8 cellular contexts compared by ENCODE assay signal in the genomic region with DNA sequence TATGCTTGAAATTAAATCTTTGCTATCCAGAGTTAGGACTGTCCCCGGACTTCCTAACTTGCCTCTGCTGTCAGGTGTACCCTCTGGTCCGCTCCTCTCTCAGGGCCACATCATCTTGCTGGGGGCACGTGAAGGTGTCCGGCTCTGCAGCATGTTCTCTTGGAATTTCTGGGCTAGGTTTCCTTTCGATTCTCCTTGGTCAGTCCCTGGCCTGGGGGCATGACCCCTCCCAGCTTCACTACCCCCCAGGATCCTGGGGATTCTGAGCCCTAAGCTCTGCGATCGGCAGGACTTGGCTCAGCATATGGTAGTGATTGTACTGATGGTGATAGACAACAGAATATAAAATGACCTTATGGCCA. TPM values are rescaled to one million over a fixed set of nuclear protein-coding genes. Genes with fewer than 3 reads are reported as not detected.
A peak's percentile ranks its signal among the peaks of the same experiment; 100 is the strongest.
DNase-seq lines count a peak whose midpoint lies in the region; ATAC-seq, FAIRE-seq and TF ChIP-seq lines count a peak whose summit lies in the region.

No MANE protein-coding gene starts in this region.

- peak overlapping the region; percentile 26; the same call in 1 of the 2 replicates for H3K9ac ChIP-seq in GM23248

- H3F3A ChIP-seq in GM23248 (ENCODE audit: insufficient read depth), result peaks cover 6% of the 10 kb centered on the region

- FAIRE-seq in GM12891 (lab: Jason Lieb, UNC), result no peak

- peaks cover 3% of the 10 kb centered on the region; the same call in 1 of the 2 replicates for H3K36me3 ChIP-seq in GM23248 (ENCODE audit: low read depth)

- H3K9me2 ChIP-seq in GM23248 (ENCODE audit: insufficient read depth), result no peaks in the 10 kb centered on the region

- H3K27me3 ChIP-seq in GM23248 (replicated peaks; ENCODE audit: insufficient read depth), result no peaks in the 10 kb centered on the region

- 0 out of 2 replicates have a peak, but pooled peaks cover 6% of the 10 kb centered on the region for H3K4me1 ChIP-seq in GM23248 (ENCODE audit: insufficient read depth)

- H2AFZ ChIP-seq in GM23248, result peak overlapping the region; percentile 89

- no peak for TF ChIP-seq CTCF in VCaP (conservative IDR thresholded peaks at IDR 0.05)
- TF ChIP-seq CTCF in fibroblast of villous mesenchyme (IDR thresholded peaks at IDR 0.05; ENCODE audit: insufficient read depth, low read depth, low read length), result no peak
- TF ChIP-seq CTCF in omental fat pad (IDR thresholded peaks at IDR 0.05), result no peak

- peak overlapping the region; percentile 54 for H3K4me3 ChIP-seq in GM23248
- peak overlapping the region; percentile 59 for H3K4me3 ChIP-seq in fibroblast of villous mesenchyme (ENCODE audit: low read depth, low read length)
- peak overlapping the region; percentile 20 to 46 (median 40) for H3K4me3 ChIP-seq in skin epidermis

- in situ Hi-C loops in GM23248 (cut with MboI), result no loop called here

- intact Hi-C loops in left colon (cut with DNase I, micrococcal nuclease), result no loop called here

- ATAC-seq in HG02798 (IDR thresholded peaks at IDR 0.05; ENCODE audit: poor library complexity, unreplicated experiment) (no peak), omental fat pad (ENCODE audit: low FRiP score) (no peak), left colon (no peak)

- 59% methylated on average over 7 of the region's 7 CpGs for WGBS in GM23248 (ENCODE audit: low coverage in 1 of 2, low lambda C conversion rate in 2 of 2, missing lambda C conversion rate in 2 of 2), 2 experiments

- peak overlapping the region; percentile 65; the same call in 1 of the 2 replicates for H3K27ac ChIP-seq in GM23248
- peak overlapping the region; percentile 88 for H3K27ac ChIP-seq in VCaP
- H3K27ac ChIP-seq in skin epidermis, result peak overlapping the region in 20 of 21 experiments; percentile 43 to 87 (median 76)

- no peaks in the 10 kb centered on the region for H3K9me3 ChIP-seq in GM23248 (ENCODE audit: low read depth)

- H3K79me2 ChIP-seq in GM23248 (ENCODE audit: insufficient read depth), result no peaks in the 10 kb centered on the region

- H4K20me1 ChIP-seq in GM23248 (ENCODE audit: insufficient read depth), result no peaks in the 10 kb centered on the region

- H3K4me2 ChIP-seq in GM23248 (ENCODE audit: unreplicated experiment), result peak overlapping the region; percentile 63

- DNase-seq in GM23248 (no peak), fibroblast of villous mesenchyme (ENCODE audit: low read depth) (no peak), GM12891 (ENCODE audit: insufficient read length, low spot score) (no peak), omental fat pad (ENCODE audit: low spot score) (no peak), left colon (no peak)

- TF ChIP-seq POLR2A in GM12891 (IDR thresholded peaks at IDR 0.05; ENCODE audit: low read depth, low read length), result no peak

TF ChIP-seq in GM12891, 5 proteins besides CTCF, POLR2A, EP300 and RAD21:
- TF ChIP-seq TAF1 (IDR thresholded peaks at IDR 0.05; ENCODE audit: low read depth, low read length) (no peak), PAX5 (IDR thresholded peaks at IDR 0.05; ENCODE audit: insufficient read depth, low read length, severe bottlenecking) (no peak), SPI1 (IDR thresholded peaks at IDR 0.05; ENCODE audit: low read depth, low read length) (no peak), POU2F2 (IDR thresholded peaks at IDR 0.05; ENCODE audit: low read depth, low read length) (no peak)

RNA-seq across cellular contexts. Expression of a gene that starts 5.1 kb away (rescaled TPM):
- total RNA-seq in GM23248 (2014; rRNA removed; shearing (Covaris generic)), result 196 and 226 TPM in 2 replicates
- 299 and 315 TPM in 2 replicates for polyA plus RNA-seq in GM23248 (2016; fragmentation: Nextera tagmentation; extraction: Ambion mirVana)
- total RNA-seq in fibroblast of villous mesenchyme (102 and 111 TPM in 2 replicates), omental fat pad (100 to 1,000 TPM; 156 to 258 (median 211) TPM), left colon (100 to 1,000 TPM; 265 to 364 TPM)
- polyA plus RNA-seq in GM12891 (2012; ENCODE audit: low read depth, missing spikeins), result 496 TPM

RNA-seq across cellular contexts. Expression of a gene that starts 44.3 kb away (rescaled TPM):
- total RNA-seq in GM23248 (2014; rRNA removed; shearing (Covaris generic)), result 7.1 and 13.4 TPM in 2 replicates
- polyA plus RNA-seq in GM23248 (2016; fragmentation: Nextera tagmentation; extraction: Ambion mirVana), result 5.4 and 7.4 TPM in 2 replicates
- total RNA-seq in fibroblast of villous mesenchyme, result 11.7 and 11.9 TPM in 2 replicates
- 19.5 TPM for polyA plus RNA-seq in GM12891 (2012; ENCODE audit: low read depth, missing spikeins)
- 10 to 100 TPM in 2 of 4 donors, 1 to 10 TPM in 2; 6.1 to 12.8 (median 9.2) TPM for total RNA-seq in omental fat pad
- total RNA-seq in left colon, result 1 to 10 TPM; 4.3 to 6.3 TPM
